8 cellular contexts compared by ENCODE assay signal in genomic region chr11:129331871-129332274, GRCh38. TPM values are rescaled to one million over a fixed set of nuclear protein-coding genes. Genes with fewer than 3 reads are reported as not detected.
DNase-seq lines count a peak whose midpoint lies in the region; ATAC-seq, FAIRE-seq and TF ChIP-seq lines count a peak whose summit lies in the region.

No MANE protein-coding gene starts in this region.

- DNase-seq in DMS 273 treated with DMSO at 0.1 percent for 48 hours (lab: John Stamatoyannopoulos, UW) (peak; percentile 89), LHCN-M2 (ENCODE audit: low read depth) (peak; percentile 83), RCC 7860 (ENCODE audit: low spot score) (peak; percentile 48), foreskin fibroblast (peak; percentile 68 to 91), non-pigmented ciliary epithelial cell (ENCODE audit: low read depth) (peak; percentile 24), substantia nigra (lab: John Stamatoyannopoulos, UW) (peak in 47 of 49 donors; percentile 11 to 87 (median 70))
- DNase-seq in activated T-helper 1 cell treated with anti-CD3 and anti-CD28 coated beads, Interleukin-2, amount 50 U/mL, for 16 hours (ENCODE audit: low read depth in 1 of 2, low spot score in 1 of 2), result peak; percentile 20 to 36

- H3K4me3 ChIP-seq in foreskin fibroblast (ENCODE audit: low read depth in 1 of 2, low read length in 2 of 2), result no peak overlapping the region

- ATAC-seq in GM21619 (IDR thresholded peaks at IDR 0.05; ENCODE audit: unreplicated experiment), result peak; percentile 92

- no peak overlapping the region for H3K27ac ChIP-seq in substantia nigra (ENCODE audit: low read depth, low read length, poor library complexity, severe bottlenecking)

- TF ChIP-seq CTCF in foreskin fibroblast (IDR thresholded peaks at IDR 0.05; ENCODE audit: low read depth, low read length), result peak; percentile 93

- no peak for FAIRE-seq in RCC 7860 (lab: Jason Lieb, UNC)

RNA-seq across cellular contexts. Expression of gene BARX2, which starts 43.8 kb away (rescaled TPM):
- not detected in 2 replicates for total RNA-seq in LHCN-M2 (2014; rRNA removed)
- polyA plus RNA-seq in LHCN-M2 (2012), result not detected

Comparison
In these comparisons a context has a peak if more than half of its experiments do, and no peak if none do; other contexts are left out.
1. DNase-seq: peak in every context shown above with its lines; median percentile 89 in DMS 273 treated with DMSO at 0.1 percent for 48 hours; 83 in LHCN-M2; 80 in foreskin fibroblast; 70 in substantia nigra; 48 in RCC 7860; 28 in activated T-helper 1 cell treated with anti-CD3 and anti-CD28 coated beads, Interleukin-2, amount 50 U/mL, for 16 hours; 24 in non-pigmented ciliary epithelial cell.